In the genomic region with DNA sequence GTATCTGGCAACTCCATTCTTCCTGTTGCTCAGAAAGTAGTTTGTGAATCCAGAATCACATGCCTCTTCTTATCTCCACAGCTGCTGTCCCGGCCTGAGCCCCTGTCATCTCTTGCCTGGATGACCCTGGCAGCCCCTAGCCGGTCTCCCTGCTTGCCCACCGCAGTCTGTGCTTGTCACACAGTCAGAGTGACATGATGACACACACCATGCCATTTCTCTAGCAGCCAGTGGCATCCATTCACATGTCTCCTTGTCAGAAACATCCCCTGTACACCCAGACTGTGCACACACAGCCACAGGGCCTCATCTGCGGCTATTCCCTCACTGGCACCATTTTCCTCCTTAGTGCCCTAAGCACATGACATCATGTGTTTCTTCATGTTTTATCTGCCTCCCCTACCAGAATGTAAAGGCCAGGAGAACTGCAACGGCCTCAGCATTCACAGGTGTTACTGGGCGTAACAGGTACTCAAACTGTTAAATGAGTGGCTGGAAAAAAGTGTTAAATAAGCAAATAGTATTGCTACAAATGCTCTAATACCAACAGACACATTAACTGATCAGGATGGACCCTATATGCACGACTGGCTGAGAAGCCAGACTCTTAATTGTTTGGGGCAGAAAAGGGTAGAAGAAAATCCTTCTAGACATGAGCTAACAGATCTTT, we compare ENCODE assay signal across 1 cellular context.
TF ChIP-seq lines count a peak whose summit lies in the region.

No MANE protein-coding gene starts in this region.

TF ChIP-seq in HEK293, 187 proteins besides CTCF, POLR2A, EP300 and RAD21 (continued from another document):
- TF ChIP-seq, protein P1, sequence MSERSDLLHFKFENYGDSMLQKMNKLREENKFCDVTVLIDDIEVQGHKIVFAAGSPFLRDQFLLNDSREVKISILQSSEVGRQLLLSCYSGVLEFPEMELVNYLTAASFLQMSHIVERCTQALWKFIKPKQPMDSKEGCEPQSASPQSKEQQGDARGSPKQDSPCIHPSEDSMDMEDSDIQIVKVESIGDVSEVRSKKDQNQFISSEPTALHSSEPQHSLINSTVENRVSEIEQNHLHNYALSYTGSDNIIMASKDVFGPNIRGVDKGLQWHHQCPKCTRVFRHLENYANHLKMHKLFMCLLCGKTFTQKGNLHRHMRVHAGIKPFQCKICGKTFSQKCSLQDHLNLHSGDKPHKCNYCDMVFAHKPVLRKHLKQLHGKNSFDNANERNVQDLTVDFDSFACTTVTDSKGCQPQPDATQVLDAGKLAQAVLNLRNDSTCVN (tag by site-specific recombination; optimal IDR thresholded peaks at IDR 0.05), result no peak
- TF ChIP-seq, protein P2, sequence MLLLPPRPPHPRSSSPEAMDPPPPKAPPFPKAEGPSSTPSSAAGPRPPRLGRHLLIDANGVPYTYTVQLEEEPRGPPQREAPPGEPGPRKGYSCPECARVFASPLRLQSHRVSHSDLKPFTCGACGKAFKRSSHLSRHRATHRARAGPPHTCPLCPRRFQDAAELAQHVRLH (tag by site-specific recombination; IDR thresholded peaks at IDR 0.05), result no peak
